ENCODE assay signal across 9 cellular contexts in genomic region chrX:32408389-32408788, GRCh38.
DNase-seq lines count a peak whose midpoint lies in the region; ATAC-seq and TF ChIP-seq lines count a peak whose summit lies in the region.
"Had no signal": no experiment of that assay in that cellular context is flagged by ENCODE, and none has a peak within 500 bp of the region (broad histone marks: within the 10 kb centered on the region; RNA-seq: fewer than 3 reads in every experiment).

No MANE protein-coding gene starts in this region.

- no peaks in the 10 kb centered on the region for H3K4me1 ChIP-seq in right cardiac atrium (ENCODE audit: control insufficient read depth, insufficient read depth, low read length)

- H3K9me3 ChIP-seq in right cardiac atrium (ENCODE audit: control insufficient read depth, low read length) = no peaks in the 10 kb centered on the region

- H3K27ac ChIP-seq in C4-2B (no peak overlapping the region), right cardiac atrium (ENCODE audit: low read length) (no peak overlapping the region)

- peak; percentile 53 for ATAC-seq in GM19035 (IDR thresholded peaks at IDR 0.05; ENCODE audit: unreplicated experiment)
- ATAC-seq in HG03039 (IDR thresholded peaks at IDR 0.05; ENCODE audit: unreplicated experiment) = no peak
- no peak for ATAC-seq in right cardiac atrium
- ATAC-seq: K562 had no signal

- peak; percentile 46 for DNase-seq in NAMALWA (ENCODE audit: low spot score)
- peak; percentile 13 for DNase-seq in choroid plexus epithelial cell (ENCODE audit: low read depth)
- no peak for DNase-seq in NCI-H2227 (lab: John Stamatoyannopoulos, UW; ENCODE audit: unreplicated experiment)
- no peak for DNase-seq in DMS153 treated with DMSO at 0.1 percent for 48 hours (lab: John Stamatoyannopoulos, UW; ENCODE audit: unreplicated experiment)
- no peak for DNase-seq in right cardiac atrium

- 52% methylated on average over 4 of the region's 4 CpGs for WGBS in right cardiac atrium

- intact Hi-C loops in right cardiac atrium (cut with DNase I) = no loop called here

- TF ChIP-seq CTCF in C4-2B (conservative IDR thresholded peaks at IDR 0.05) = peak; percentile 11; the same call in 1 of the 2 replicates
- peak; percentile 12 for TF ChIP-seq CTCF in choroid plexus epithelial cell (conservative IDR thresholded peaks at IDR 0.05; ENCODE audit: low read depth, low read length)

- no peak overlapping the region for H3K4me3 ChIP-seq in choroid plexus epithelial cell (ENCODE audit: low read depth, low read length)
- H3K4me3 ChIP-seq in right cardiac atrium (ENCODE audit: low read length) = no peak overlapping the region
- H3K4me3 ChIP-seq: K562 had no signal

- H3K27me3 ChIP-seq in right cardiac atrium (ENCODE audit: control insufficient read depth, insufficient read depth) = no peaks in the 10 kb centered on the region

Comparison
In these comparisons a context has a peak if more than half of its experiments do, and no peak if none do; other contexts are left out.
1. DNase-seq: peak in NAMALWA (single experiment) and choroid plexus epithelial cell (single experiment); none in NCI-H2227 (single experiment), DMS153 treated with DMSO at 0.1 percent for 48 hours (single experiment) and right cardiac atrium (0 of 3).